Comparison of ENCODE assay signal across 17 cellular contexts in the genomic region with DNA sequence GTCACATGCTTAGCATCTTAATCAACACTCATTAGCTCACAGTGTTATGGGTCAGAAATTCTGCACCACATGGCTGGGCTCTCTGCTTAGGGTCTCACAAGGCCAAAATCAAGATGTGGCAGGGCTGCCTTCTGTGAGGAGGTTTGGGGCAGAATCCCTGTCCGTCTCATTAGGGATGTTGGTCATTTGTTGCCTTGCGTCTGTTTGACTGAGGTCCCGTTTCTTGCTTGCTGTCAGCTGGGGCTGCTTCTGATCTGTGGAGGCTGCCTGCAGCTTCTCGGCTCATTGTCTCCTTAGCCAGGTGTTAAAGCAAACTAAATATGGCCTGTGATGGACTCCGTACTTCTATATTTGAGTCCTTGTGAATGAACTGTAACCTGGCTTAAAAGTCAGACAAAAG.
"Had no signal": no experiment of that assay in that cellular context is flagged by ENCODE, and none has a peak within 500 bp of the region (broad histone marks: within the 10 kb centered on the region; RNA-seq: fewer than 3 reads in every experiment).

No MANE protein-coding gene starts in this region.

- DNase-seq: activated CD4-positive, alpha-beta memory T cell treated with anti-CD3 and anti-CD28 coated beads for 36 hours; activated gamma-delta T cell; activated T-cell treated with anti-CD3 and anti-CD28 coated beads, Interleukin-2, amount 50 U/mL, for 72 hours; left ventricle myocardium inferior; mesenchymal stem cell; natural killer cell; pancreas; sigmoid colon; stimulated activated CD4-positive, alpha-beta T cell treated with anti-CD3 and anti-CD28 coated beads, Interleukin-4, amount 100 ng/mL, for 24 hours; upper lobe of right lung had no signal

- H3K27ac Mint-ChIP-seq: activated CD4-positive, alpha-beta memory T cell treated with anti-CD3 and anti-CD28 coated beads for 36 hours; activated naive CD4-positive, alpha-beta T cell treated with anti-CD3 and anti-CD28 coated beads, Interleukin-2, amount 50 U/mL, for 24 hours; dendritic cell treated with granulocyte-macrophage colony-stimulating factor and Interleukin-4, amounts not matched to agents 40 ng/mL and 50 ng/mL, for 4 days; natural killer cell; stimulated activated effector memory CD8-positive, alpha-beta T cell treated with anti-CD3 and anti-CD28 coated beads, Interleukin-12 subunit alpha, Interleukin-12 subunit beta, amount 100 ng/mL, for 72 hours had no signal

- H3K9me3 Mint-ChIP-seq: activated CD4-positive, alpha-beta memory T cell treated with anti-CD3 and anti-CD28 coated beads for 36 hours; activated naive CD4-positive, alpha-beta T cell treated with anti-CD3 and anti-CD28 coated beads, Interleukin-2, amount 50 U/mL, for 24 hours; activated T-cell treated with anti-CD3 and anti-CD28 coated beads, Interleukin-2, amount 50 U/mL, for 72 hours; central memory CD8-positive, alpha-beta T cell; natural killer cell; stimulated activated effector memory CD8-positive, alpha-beta T cell treated with anti-CD3 and anti-CD28 coated beads, Interleukin-12 subunit alpha, Interleukin-12 subunit beta, amount 100 ng/mL, for 72 hours had no signal

- H3K9me3 ChIP-seq: ascending aorta, pancreas, sigmoid colon, thoracic aorta, upper lobe of right lung had no signal

- ATAC-seq: activated T-cell treated with anti-CD3 and anti-CD28 coated beads, Interleukin-2, amount 50 U/mL, for 72 hours; natural killer cell; pancreas; stimulated activated effector memory CD8-positive, alpha-beta T cell treated with anti-CD3 and anti-CD28 coated beads, Interleukin-12 subunit alpha, Interleukin-12 subunit beta, amount 100 ng/mL, for 72 hours; upper lobe of right lung had no signal

- H3K27ac ChIP-seq: ascending aorta, left ventricle myocardium inferior, pancreas, sigmoid colon, SK-N-MC, thoracic aorta, upper lobe of right lung had no signal

- H3K27me3 ChIP-seq: ascending aorta, pancreas, sigmoid colon had no signal

- H3K36me3 Mint-ChIP-seq: activated CD4-positive, alpha-beta memory T cell treated with anti-CD3 and anti-CD28 coated beads for 36 hours; activated naive CD4-positive, alpha-beta T cell treated with anti-CD3 and anti-CD28 coated beads, Interleukin-2, amount 50 U/mL, for 24 hours; natural killer cell; stimulated activated effector memory CD8-positive, alpha-beta T cell treated with anti-CD3 and anti-CD28 coated beads, Interleukin-12 subunit alpha, Interleukin-12 subunit beta, amount 100 ng/mL, for 72 hours had no signal

- H3K4me1 ChIP-seq: pancreas had no signal

- H3K36me3 ChIP-seq: ascending aorta, left ventricle myocardium inferior, pancreas, sigmoid colon, thoracic aorta, upper lobe of right lung had no signal

- H3K4me1 Mint-ChIP-seq: natural killer cell; stimulated activated effector memory CD8-positive, alpha-beta T cell treated with anti-CD3 and anti-CD28 coated beads, Interleukin-12 subunit alpha, Interleukin-12 subunit beta, amount 100 ng/mL, for 72 hours had no signal

- H3K4me3 Mint-ChIP-seq: activated CD4-positive, alpha-beta memory T cell treated with anti-CD3 and anti-CD28 coated beads for 36 hours; activated naive CD4-positive, alpha-beta T cell treated with anti-CD3 and anti-CD28 coated beads, Interleukin-2, amount 50 U/mL, for 24 hours; activated T-cell treated with anti-CD3 and anti-CD28 coated beads, Interleukin-2, amount 50 U/mL, for 72 hours; central memory CD8-positive, alpha-beta T cell; dendritic cell treated with granulocyte-macrophage colony-stimulating factor and Interleukin-4, amounts not matched to agents 40 ng/mL and 50 ng/mL, for 4 days; natural killer cell; stimulated activated effector memory CD8-positive, alpha-beta T cell treated with anti-CD3 and anti-CD28 coated beads, Interleukin-12 subunit alpha, Interleukin-12 subunit beta, amount 100 ng/mL, for 72 hours had no signal

- H3K4me3 ChIP-seq: ascending aorta, left ventricle myocardium inferior, pancreas, sigmoid colon, SK-N-MC, thoracic aorta, upper lobe of right lung had no signal
